1 cellular context compared by ENCODE assay signal in the genomic region with DNA sequence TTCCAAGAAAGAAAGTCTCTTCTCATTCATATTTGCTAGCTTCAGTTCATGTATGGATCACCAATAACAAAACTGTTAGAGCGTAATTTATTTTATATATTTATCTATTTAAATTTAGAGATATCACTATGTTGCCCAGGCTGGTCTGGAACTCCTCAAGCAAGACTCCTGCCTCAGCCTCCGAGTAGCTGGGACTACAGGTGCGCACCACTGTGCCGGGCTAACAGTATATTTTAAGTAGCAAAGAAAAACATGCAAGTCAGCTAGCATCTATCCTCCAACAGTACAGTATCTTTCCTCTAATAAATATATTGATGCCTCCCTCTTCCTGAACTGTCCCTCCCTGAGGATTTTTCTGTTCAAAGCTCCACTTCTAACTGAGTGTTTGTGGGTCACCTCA.
TF ChIP-seq lines count a peak whose summit lies in the region.

No MANE protein-coding gene starts in this region.

TF ChIP-seq in GM12878, 131 proteins besides CTCF, POLR2A, EP300 and RAD21:
- TF ChIP-seq, protein P1, sequence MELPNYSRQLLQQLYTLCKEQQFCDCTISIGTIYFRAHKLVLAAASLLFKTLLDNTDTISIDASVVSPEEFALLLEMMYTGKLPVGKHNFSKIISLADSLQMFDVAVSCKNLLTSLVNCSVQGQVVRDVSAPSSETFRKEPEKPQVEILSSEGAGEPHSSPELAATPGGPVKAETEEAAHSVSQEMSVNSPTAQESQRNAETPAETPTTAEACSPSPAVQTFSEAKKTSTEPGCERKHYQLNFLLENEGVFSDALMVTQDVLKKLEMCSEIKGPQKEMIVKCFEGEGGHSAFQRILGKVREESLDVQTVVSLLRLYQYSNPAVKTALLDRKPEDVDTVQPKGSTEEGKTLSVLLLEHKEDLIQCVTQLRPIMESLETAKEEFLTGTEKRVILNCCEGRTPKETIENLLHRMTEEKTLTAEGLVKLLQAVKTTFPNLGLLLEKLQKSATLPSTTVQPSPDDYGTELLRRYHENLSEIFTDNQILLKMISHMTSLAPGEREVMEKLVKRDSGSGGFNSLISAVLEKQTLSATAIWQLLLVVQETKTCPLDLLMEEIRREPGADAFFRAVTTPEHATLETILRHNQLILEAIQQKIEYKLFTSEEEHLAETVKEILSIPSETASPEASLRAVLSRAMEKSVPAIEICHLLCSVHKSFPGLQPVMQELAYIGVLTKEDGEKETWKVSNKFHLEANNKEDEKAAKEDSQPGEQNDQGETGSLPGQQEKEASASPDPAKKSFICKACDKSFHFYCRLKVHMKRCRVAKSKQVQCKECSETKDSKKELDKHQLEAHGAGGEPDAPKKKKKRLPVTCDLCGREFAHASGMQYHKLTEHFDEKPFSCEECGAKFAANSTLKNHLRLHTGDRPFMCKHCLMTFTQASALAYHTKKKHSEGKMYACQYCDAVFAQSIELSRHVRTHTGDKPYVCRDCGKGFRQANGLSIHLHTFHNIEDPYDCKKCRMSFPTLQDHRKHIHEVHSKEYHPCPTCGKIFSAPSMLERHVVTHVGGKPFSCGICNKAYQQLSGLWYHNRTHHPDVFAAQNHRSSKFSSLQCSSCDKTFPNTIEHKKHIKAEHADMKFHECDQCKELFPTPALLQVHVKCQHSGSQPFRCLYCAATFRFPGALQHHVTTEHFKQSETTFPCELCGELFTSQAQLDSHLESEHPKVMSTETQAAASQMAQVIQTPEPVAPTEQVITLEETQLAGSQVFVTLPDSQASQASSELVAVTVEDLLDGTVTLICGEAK (IDR thresholded peaks at IDR 0.05; ENCODE audit: borderline replicate concordance), result 0 out of 2 replicates have a peak, but pooled peaks have one; percentile 20
- TF ChIP-seq TCF7 (IDR thresholded peaks at IDR 0.05; ENCODE audit: borderline replicate concordance), result no peak
